In genomic region chr12:89222580-89222979, GRCh38 we compare ENCODE assay signal across 7 cellular contexts.
DNase-seq lines count a peak whose midpoint lies in the region; ATAC-seq, FAIRE-seq and TF ChIP-seq lines count a peak whose summit lies in the region.
"Not testable (repeated sequence)": the region's sequence is repeated elsewhere in the genome, so short reads cannot be mapped to it uniquely, and the experiment has no call there.

No MANE protein-coding gene starts in this region.

- in situ Hi-C loops in GM12878 (cut with MboI): not testable (repeated sequence)

- H3K36me3 Mint-ChIP-seq in T-helper 2 cell treated with Interferon-gamma antibody and Interleukin-4, amounts not matched to agents 5 μg/mL and 100 μg/mL, for 36 hours (ENCODE audit: low read depth): peaks cover 31% of the 10 kb centered on the region
- not testable (repeated sequence) for H3K36me3 Mint-ChIP-seq in activated CD4-positive, alpha-beta memory T cell treated with anti-CD3 and anti-CD28 coated beads for 36 hours; activated T-cell treated with anti-CD3 and anti-CD28 coated beads, Interleukin-2, amount 50 U/mL, for 24 hours (ENCODE audit: low read depth)

- not testable (repeated sequence) for H3K9me3 ChIP-seq in DND-41 (ENCODE audit: insufficient read depth, low read length, severe bottlenecking); KOPT-K1 (ENCODE audit: insufficient read depth, low read length, poor library complexity, severe bottlenecking); GM12878 (replicated peaks; ENCODE audit: control insufficient read depth, insufficient read depth, low read length); parathyroid adenoma (ENCODE audit: control insufficient read depth, low read length)

- BruUV-seq in GM12878 (replicated peaks; lab: Mats Ljungman, UMichigan): not testable (repeated sequence)

- TF ChIP-seq RAD21 in GM12878 (IDR thresholded peaks at IDR 0.05; ENCODE audit: insufficient read depth, low read depth, low read length): not testable (repeated sequence)

- H3K4me3 ChIP-seq in DND-41 (ENCODE audit: low read depth in 1 of 2, low read length in 2 of 2); GM12878; parathyroid adenoma (ENCODE audit: low read depth, low read length): not testable (repeated sequence)

- intact Hi-C loops in activated CD4-positive, alpha-beta memory T cell treated with anti-CD3 and anti-CD28 coated beads for 36 hours (cut with micrococcal nuclease): loop anchor here (10.0 kb wide), 2 partner anchors 642 to 1078 kb away; partner anchors contain the start of genes CEP290 and TMTC3
- intact Hi-C loops in GM12878 (cut with micrococcal nuclease; ENCODE audit: unreplicated experiment): loop anchor here (10.0 kb wide), 1 partner anchor 302 kb away; the partner anchor contains the start of genes GALNT4 and POC1B

- POLR2A ChIA-PET in activated CD4-positive, alpha-beta memory T cell treated with anti-CD3 and anti-CD28 coated beads for 36 hours (lab: Charles Lee): interaction anchor here (1.0 kb wide), 1 partner anchor 21 kb away, joined by 3 read pairs; no protein-coding TSS in a partner anchor
- POLR2A ChIA-PET in GM12878 (lab: Charles Lee): not testable (repeated sequence)

- not testable (repeated sequence) for H3K4me2 ChIP-seq in DND-41 (ENCODE audit: insufficient read depth, low read length); GM12878 (ENCODE audit: control insufficient read depth, insufficient read depth); parathyroid adenoma (ENCODE audit: low read length)

- H3K79me2 ChIP-seq in DND-41 (ENCODE audit: insufficient read depth, low read length); GM12878 (ENCODE audit: control insufficient read depth, insufficient read depth, low read length); parathyroid adenoma: not testable (repeated sequence)

- H3K27me3 ChIP-seq in DND-41 (ENCODE audit: insufficient read depth, low read length, poor library complexity); GM12878 (replicated peaks in 1 of 2; ENCODE audit: control insufficient read depth in 2 of 2, insufficient read depth in 2 of 2, low read length in 1 of 2); parathyroid adenoma (ENCODE audit: control insufficient read depth, insufficient read depth, low read length): not testable (repeated sequence)

- ATAC-seq in DND-41 (ENCODE audit: insufficient read depth, low read depth) (peak; percentile 36; the same call in 1 of the 3 replicates), GM12878 (peak; percentile 53)

- SMC1A ChIA-PET in GM12878 (lab: Charles Lee; ENCODE audit: uncharacterized antibody, unreplicated experiment): interaction anchor here (0.9 to 1.3 kb wide), 2 partner anchors 13 to 41 kb away, joined by 3 read pairs; no protein-coding TSS in a partner anchor

- H3K4me1 ChIP-seq in DND-41 (ENCODE audit: insufficient read depth, low read length) (peaks cover 39% of the 10 kb centered on the region), parathyroid adenoma (peaks cover 14% of the 10 kb centered on the region)
- not testable (repeated sequence) for H3K4me1 ChIP-seq in GM12878 (ENCODE audit: control insufficient read depth, insufficient read depth, low read length)

- H4K20me1 ChIP-seq in DND-41 (ENCODE audit: insufficient read depth, low read length); GM12878 (ENCODE audit: control insufficient read depth, insufficient read depth): not testable (repeated sequence)

- H3K27ac Mint-ChIP-seq in T-helper 2 cell treated with Interferon-gamma antibody and Interleukin-4, amounts not matched to agents 5 μg/mL and 100 μg/mL, for 36 hours: peak overlapping the region; percentile 39
- H3K27ac Mint-ChIP-seq in activated CD4-positive, alpha-beta memory T cell treated with anti-CD3 and anti-CD28 coated beads for 36 hours; activated T-cell treated with anti-CD3 and anti-CD28 coated beads, Interleukin-2, amount 50 U/mL, for 24 hours: not testable (repeated sequence)

- H3K36me3 ChIP-seq in DND-41 (ENCODE audit: insufficient read depth, low read length); KOPT-K1 (ENCODE audit: insufficient read depth, low read length); GM12878 (ENCODE audit: control insufficient read depth in 2 of 2, insufficient read depth in 2 of 2, low read length in 1 of 2); parathyroid adenoma (ENCODE audit: control insufficient read depth, insufficient read depth, low read length): not testable (repeated sequence)

- DNase-seq in DND-41: peak; percentile 27
- DNase-seq in T-helper 2 cell treated with Interferon-gamma antibody and Interleukin-4, amounts not matched to agents 5 μg/mL and 100 μg/mL, for 36 hours (ENCODE audit: low spot score); GM12878 (ENCODE audit: low read depth, low spot score): not testable (repeated sequence)
- DNase-seq in activated CD4-positive, alpha-beta memory T cell treated with anti-CD3 and anti-CD28 coated beads for 36 hours: peak; percentile 26
- peak; percentile 37 for DNase-seq in activated T-cell treated with anti-CD3 and anti-CD28 coated beads, Interleukin-2, amount 50 U/mL, for 24 hours

- not testable (repeated sequence) for H3K27me3 Mint-ChIP-seq in T-helper 2 cell treated with Interferon-gamma antibody and Interleukin-4, amounts not matched to agents 5 μg/mL and 100 μg/mL, for 36 hours (ENCODE audit: low read depth); activated CD4-positive, alpha-beta memory T cell treated with anti-CD3 and anti-CD28 coated beads for 36 hours; activated T-cell treated with anti-CD3 and anti-CD28 coated beads, Interleukin-2, amount 50 U/mL, for 24 hours

- H2AFZ ChIP-seq in DND-41 (ENCODE audit: low read depth, low read length); GM12878 (ENCODE audit: control insufficient read depth, low read depth, low read length): not testable (repeated sequence)
- H2AFZ ChIP-seq in parathyroid adenoma: peak overlapping the region; percentile 47

- peaks cover 27% of the 10 kb centered on the region for H3K9me3 Mint-ChIP-seq in T-helper 2 cell treated with Interferon-gamma antibody and Interleukin-4, amounts not matched to agents 5 μg/mL and 100 μg/mL, for 36 hours
- H3K9me3 Mint-ChIP-seq in activated CD4-positive, alpha-beta memory T cell treated with anti-CD3 and anti-CD28 coated beads for 36 hours: peaks cover 10% of the 10 kb centered on the region
- peaks cover 10% of the 10 kb centered on the region for H3K9me3 Mint-ChIP-seq in activated T-cell treated with anti-CD3 and anti-CD28 coated beads, Interleukin-2, amount 50 U/mL, for 24 hours

- TF ChIP-seq POLR2A in GM12878 (IDR thresholded peaks at IDR 0.05; ENCODE audit: low read depth, low read length): not testable (repeated sequence)

- 0 out of 2 replicates have a peak overlapping the region, but pooled peaks have one; percentile 30 for H3K27ac ChIP-seq in DND-41 (ENCODE audit: low read length)
- H3K27ac ChIP-seq in KOPT-K1 (ENCODE audit: low read depth, low read length, poor library complexity, severe bottlenecking): peak overlapping the region; percentile 31
- not testable (repeated sequence) for H3K27ac ChIP-seq in GM12878 (ENCODE audit: control insufficient read depth, insufficient read depth); parathyroid adenoma

- not testable (repeated sequence) for H3K9ac ChIP-seq in DND-41 (ENCODE audit: low read depth, low read length); GM12878 (ENCODE audit: control insufficient read depth, insufficient read depth, low read length); parathyroid adenoma

- H3K4me3 Mint-ChIP-seq in T-helper 2 cell treated with Interferon-gamma antibody and Interleukin-4, amounts not matched to agents 5 μg/mL and 100 μg/mL, for 36 hours: peak overlapping the region; percentile 6
- H3K4me3 Mint-ChIP-seq in activated CD4-positive, alpha-beta memory T cell treated with anti-CD3 and anti-CD28 coated beads for 36 hours; activated T-cell treated with anti-CD3 and anti-CD28 coated beads, Interleukin-2, amount 50 U/mL, for 24 hours: not testable (repeated sequence)

- CTCF ChIA-PET in activated CD4-positive, alpha-beta memory T cell treated with anti-CD3 and anti-CD28 coated beads for 36 hours (lab: Charles Lee): interaction anchor here (0.8 to 1.0 kb wide), 2 partner anchors 9 to 129 kb away, joined by 3 read pairs; no protein-coding TSS in a partner anchor
- CTCF ChIA-PET in GM12878 (lab: Yijun Ruan, JAX): interaction anchor here (1.4 kb wide), 1 partner anchor 14 kb away, joined by 3 read pairs; no protein-coding TSS in a partner anchor

- TF ChIP-seq EP300 in GM12878 (IDR thresholded peaks at IDR 0.05; ENCODE audit: borderline replicate concordance in 1 of 2, control insufficient read depth in 1 of 2, low read depth in 2 of 2, low read length in 2 of 2): not testable (repeated sequence)

- RAD21 ChIA-PET in GM12878 (lab: Charles Lee; ENCODE audit: unreplicated experiment): not testable (repeated sequence)

- TF ChIP-seq CTCF in DND-41 (IDR thresholded peaks at IDR 0.05; ENCODE audit: borderline replicate concordance, extremely low read depth, low read length, poor library complexity, severe bottlenecking); GM12878 (IDR thresholded peaks at IDR 0.05 in 2 of 3, conservative IDR thresholded peaks at IDR 0.05 in 1 of 3; ENCODE audit: control insufficient read depth in 2 of 3, extremely low read depth in 1 of 3, insufficient read depth in 1 of 3, low read depth in 3 of 3, low read length in 3 of 3); parathyroid adenoma (IDR thresholded peaks at IDR 0.05): not testable (repeated sequence)

- WGBS in GM12878 (ENCODE audit: insufficient coverage, insufficient replicate concordance, low lambda C conversion rate, missing lambda C conversion rate): 15% methylated on average over 3 of the region's 3 CpGs

- FAIRE-seq in GM12878 (lab: Jason Lieb, UNC): not testable (repeated sequence)

- H3K4me1 Mint-ChIP-seq in T-helper 2 cell treated with Interferon-gamma antibody and Interleukin-4, amounts not matched to agents 5 μg/mL and 100 μg/mL, for 36 hours (ENCODE audit: low read depth): peaks cover 51% of the 10 kb centered on the region
- H3K4me1 Mint-ChIP-seq in activated CD4-positive, alpha-beta memory T cell treated with anti-CD3 and anti-CD28 coated beads for 36 hours (ENCODE audit: low read depth): peaks cover 48% of the 10 kb centered on the region
- peaks cover 56% of the 10 kb centered on the region for H3K4me1 Mint-ChIP-seq in activated T-cell treated with anti-CD3 and anti-CD28 coated beads, Interleukin-2, amount 50 U/mL, for 24 hours (ENCODE audit: low read depth)

TF ChIP-seq in GM12878, 131 proteins besides CTCF, POLR2A, EP300 and RAD21:
- peak; percentile 17; the same call in 1 of the 2 replicates for TF ChIP-seq RUNX3 (IDR thresholded peaks at IDR 0.05; ENCODE audit: low read length)
